In genomic region chr1:235579891-235580290, GRCh38 we compare ENCODE assay signal across 23 cellular contexts.
DNase-seq lines count a peak whose midpoint lies in the region; ATAC-seq, FAIRE-seq and TF ChIP-seq lines count a peak whose summit lies in the region.
"Had no signal": no experiment of that assay in that cellular context is flagged by ENCODE, and none has a peak within 500 bp of the region (broad histone marks: within the 10 kb centered on the region; RNA-seq: fewer than 3 reads in every experiment).

No MANE protein-coding gene starts in this region.

- BruUV-seq in K562 (replicated peaks; lab: Mats Ljungman, UMichigan) = no TSS peak

- CTCF ChIA-PET in HEK293 (lab: Yijun Ruan, JAX) (interaction anchor here (0.7 kb wide), 1 partner anchor 21 kb away, joined by 3 read pairs; no protein-coding TSS in a partner anchor), K562 (lab: Yijun Ruan, JAX; ENCODE audit: low intra/inter-chr PET ratio) (no interaction called here), HEK293T (lab: Yijun Ruan, JAX) (no interaction called here)

- H3K4me2 ChIP-seq in K562 (ENCODE audit: insufficient read depth, low read length) = no peak overlapping the region
- H3K4me2 ChIP-seq: BLaER1 had no signal

- no peaks in the 10 kb centered on the region for H3K9me1 ChIP-seq in K562 (ENCODE audit: control insufficient read depth, insufficient read depth, low read length)

- intact Hi-C loops in K562 (cut with micrococcal nuclease) (no loop called here), spleen (cut with DNase I; ENCODE audit: low total_unique reads) (no loop called here)

- no peaks in the 10 kb centered on the region for H3K79me2 ChIP-seq in K562 (ENCODE audit: control insufficient read depth, insufficient read depth, low read length)

- H4K20me1 ChIP-seq in K562 (replicated peaks; ENCODE audit: control insufficient read depth, insufficient read depth, low read length) = no peaks in the 10 kb centered on the region; the same call in 1 of the 2 replicates
- H4K20me1 ChIP-seq: BLaER1 had no signal

- POLR2A ChIA-PET in HEK293 (lab: Yijun Ruan, JAX) (no interaction called here), K562 (lab: Yijun Ruan, JAX) (no interaction called here), HEK293T (lab: Yijun Ruan, JAX) (no interaction called here)

- no peak for TF ChIP-seq RAD21 in K562 (CRISPR knock-in tag; conservative IDR thresholded peaks at IDR 0.05 in 1 of 2, IDR thresholded peaks at IDR 0.05 in 1 of 2)

- H3K4me1 ChIP-seq in HEK293 (ENCODE audit: control insufficient read depth, insufficient read depth, low read length) = no peaks in the 10 kb centered on the region
- H3K4me1 ChIP-seq in K562 (replicated peaks in 1 of 2; ENCODE audit: control insufficient read depth in 2 of 2, insufficient read depth in 2 of 2, low read length in 2 of 2) = no peaks in the 10 kb centered on the region
- peaks cover 0 to 11% (median 0%) of the 10 kb centered on the region in 6 donors for H3K4me1 ChIP-seq in spleen
- H3K4me1 ChIP-seq: BE2C, BLaER1 had no signal

- ATAC-seq in K562 = no peak

- H3K36me3 ChIP-seq in HEK293 (ENCODE audit: control insufficient read depth in 2 of 2, insufficient read depth in 1 of 2, low read length in 2 of 2) = peaks cover 4 to 5% of the 10 kb centered on the region in 2 experiments; a peak in 2 of 3 replicates
- H3K36me3 ChIP-seq in K562 (ENCODE audit: control insufficient read depth, insufficient read depth, low read length) = no peaks in the 10 kb centered on the region
- no peaks in the 10 kb centered on the region for H3K36me3 ChIP-seq in spleen
- H3K36me3 ChIP-seq: BLaER1 had no signal

- FAIRE-seq in K562 (lab: Jason Lieb, UNC) = no peak
- FAIRE-seq: A204.1, G401.6, GM12891, GM19239 had no signal

- in situ Hi-C loops in K562 (cut with MboI) = no loop called here

- no peak overlapping the region for H3K9ac ChIP-seq in K562 (ENCODE audit: insufficient read depth in 1 of 2, low read depth in 2 of 2, low read length in 2 of 2)
- H3K9ac ChIP-seq: BLaER1 had no signal

- TF ChIP-seq CTCF in HEK293 (tag by site-specific recombination; IDR thresholded peaks at IDR 0.05) = no peak
- TF ChIP-seq CTCF in K562 (IDR thresholded peaks at IDR 0.05 in 2 of 3, conservative IDR thresholded peaks at IDR 0.05 in 1 of 3; ENCODE audit: insufficient read depth in 2 of 3, low read depth in 1 of 3, low read length in 3 of 3) = no peak
- TF ChIP-seq CTCF in spleen (IDR thresholded peaks at IDR 0.05 in 8 of 11, conservative IDR thresholded peaks at IDR 0.05 in 3 of 11) = no peak
- no peak for TF ChIP-seq CTCF in GM20000 (IDR thresholded peaks at IDR 0.05; ENCODE audit: extremely low read depth, missing control alignments)

- no peak overlapping the region for H2AFZ ChIP-seq in K562 (ENCODE audit: low read depth, low read length)

- TF ChIP-seq POLR2A in K562 (conservative IDR thresholded peaks at IDR 0.05) (no peak), spleen (IDR thresholded peaks at IDR 0.05) (no peak)

- H3K27me3 ChIP-seq in K562 (ENCODE audit: control insufficient read depth in 2 of 2, insufficient read depth in 2 of 2, low read length in 2 of 2) (peaks cover 35 to 51% of the 10 kb centered on the region in 2 experiments), spleen (replicated peaks in 1 of 7) (peaks cover 0 to 3% (median 0%) of the 10 kb centered on the region in 7 donors)
- H3K27me3 ChIP-seq: BE2C, BLaER1 had no signal

- no peak overlapping the region for H3K4me3 ChIP-seq in HEK293 (ENCODE audit: low read depth, low read length)
- H3K4me3 ChIP-seq in K562 = no peak overlapping the region
- H3K4me3 ChIP-seq in spleen = no peak overlapping the region
- H3K4me3 ChIP-seq: BLaER1 had no signal

- no peaks in the 10 kb centered on the region for H3K9me3 ChIP-seq in HEK293 (ENCODE audit: control insufficient read depth, insufficient read depth, low read depth, low read length)
- H3K9me3 ChIP-seq in K562 (replicated peaks; ENCODE audit: control insufficient read depth, insufficient read depth, low read depth, low read length) = no peaks in the 10 kb centered on the region
- no peaks in the 10 kb centered on the region for H3K9me3 ChIP-seq in spleen
- H3K9me3 ChIP-seq: BLaER1 had no signal

- H3K27ac ChIP-seq in HEK293 (ENCODE audit: extremely low read depth, low read depth, low read length) (no peak overlapping the region), K562 (ENCODE audit: extremely low read depth, low read depth, low read length) (no peak overlapping the region), spleen (no peak overlapping the region)
- H3K27ac ChIP-seq: BLaER1 had no signal

- DNase-seq in K562 (ENCODE audit: extremely low read depth in 1 of 4, low spot score in 3 of 4) = no peak
- peak; percentile 19 for DNase-seq in spleen
- no peak for DNase-seq in HEK293T (ENCODE audit: extremely low spot score)
- no peak for DNase-seq in GM20000 (ENCODE audit: low spot score)
- DNase-seq: 8988T; ACHN; BE2C; C1 segment of cervical spinal cord; CD4-positive, alpha-beta memory T cell; CD4-positive, CD25-positive, alpha-beta regulatory T cell; CD8-positive, alpha-beta memory T cell; COR-L47; DMS 273 treated with DMSO at 0.1 percent for 48 hours; DMS153; DMS53; DMS79; GF-D8 had no signal

- TF ChIP-seq EP300 in K562 (IDR thresholded peaks at IDR 0.05; ENCODE audit: low read length) = no peak

- WGBS in K562 (ENCODE audit: insufficient coverage, low coverage, missing lambda C conversion rate) = 1% methylated on average over 3 of the region's 3 CpGs
- 91 to 96% (median 92%) methylated on average over 3 of the region's 3 CpGs for WGBS in spleen, 5 donors

TF ChIP-seq in HEK293, 187 proteins besides CTCF, POLR2A, EP300 and RAD21 (continues in another document):
- TF ChIP-seq PBX3 (CRISPR knock-in tag; IDR thresholded peaks at IDR 0.05) = no peak
- TF ChIP-seq ZNF146 (tag by site-specific recombination; IDR thresholded peaks at IDR 0.05) = peak; percentile 99

TF ChIP-seq in K562, 482 proteins besides CTCF, POLR2A, EP300 and RAD21:
- TF ChIP-seq TEAD2 (tag; IDR thresholded peaks at IDR 0.05) (no peak), ZNF146 (CRISPR knock-in tag; IDR thresholded peaks at IDR 0.05; ENCODE audit: unreplicated experiment) (peak; percentile 80), NFRKB (IDR thresholded peaks at IDR 0.05; ENCODE audit: low read depth) (no peak)
TF ChIP-seq in K562: peak in this region for 1.

TF ChIP-seq in HEK293T, 16 proteins besides CTCF, POLR2A, EP300 and RAD21:
- no peak for TF ChIP-seq TARDBP (IDR thresholded peaks at IDR 0.05)
- no peak for TF ChIP-seq SUZ12 (IDR thresholded peaks at IDR 0.05)
- no peak for TF ChIP-seq ELF4 (IDR thresholded peaks at IDR 0.05)
- no peak for TF ChIP-seq HDGF (IDR thresholded peaks at IDR 0.05; ENCODE audit: borderline replicate concordance)
- TF ChIP-seq ZNF384 (IDR thresholded peaks at IDR 0.05) = no peak
- TF ChIP-seq SP1 (IDR thresholded peaks at IDR 0.05) = no peak
- no peak for TF ChIP-seq CTBP1 (IDR thresholded peaks at IDR 0.05; ENCODE audit: borderline replicate concordance)
- no peak for TF ChIP-seq BHLHE40 (IDR thresholded peaks at IDR 0.05; ENCODE audit: borderline replicate concordance)
- TF ChIP-seq FOXA1 (IDR thresholded peaks at IDR 0.05) = no peak
- TF ChIP-seq FOXM1 (IDR thresholded peaks at IDR 0.05; ENCODE audit: borderline replicate concordance) = no peak
- TF ChIP-seq FOXK2 (IDR thresholded peaks at IDR 0.05) = no peak
- no peak for TF ChIP-seq LEF1 (IDR thresholded peaks at IDR 0.05; ENCODE audit: borderline replicate concordance)
- no peak for TF ChIP-seq L3MBTL2 (conservative IDR thresholded peaks at IDR 0.05)
- no peak for TF ChIP-seq NFRKB (IDR thresholded peaks at IDR 0.05)
- TF ChIP-seq PKNOX1 (IDR thresholded peaks at IDR 0.05) = no peak
- no peak for TF ChIP-seq ARNT (IDR thresholded peaks at IDR 0.05)

Comparison
In these comparisons a context has a peak if more than half of its experiments do, and no peak if none do; other contexts are left out.
1. Of the 44 proteins assayed by ChIP-seq in both K562 and HEK293: peak only in K562: none; only in HEK293: none; in both: ZNF146; in neither: 43.